21 cellular contexts compared by ENCODE assay signal in the genomic region with DNA sequence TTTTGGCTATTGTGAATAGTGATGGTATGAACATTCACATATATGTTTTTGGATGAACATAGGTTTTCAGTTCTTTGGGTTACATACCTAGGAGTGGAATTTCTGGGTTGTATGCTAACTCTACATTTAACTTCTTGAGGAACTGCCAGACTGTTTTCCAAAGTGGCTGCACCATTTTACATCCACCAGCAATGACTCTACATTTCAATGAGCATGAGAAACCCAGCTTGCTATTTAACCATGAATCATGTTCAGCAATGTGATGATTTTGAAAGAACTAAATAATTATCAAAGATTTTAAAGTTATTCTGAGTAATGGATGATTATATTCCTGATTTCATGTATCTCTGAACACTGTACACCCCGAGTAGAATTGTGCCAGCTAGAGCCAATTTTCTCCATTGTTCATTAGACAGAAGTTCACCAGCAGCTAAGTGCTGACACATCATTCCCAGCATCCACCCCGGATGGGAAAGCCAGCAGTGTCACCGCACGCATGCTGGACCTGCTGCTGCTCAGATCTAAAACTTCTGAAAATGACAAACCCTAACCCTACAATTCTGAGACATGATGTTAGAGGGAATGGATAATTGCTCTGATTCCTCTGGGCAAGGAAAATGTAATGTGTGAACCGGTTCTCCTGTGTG. TPM values are rescaled to one million over a fixed set of nuclear protein-coding genes. Genes with fewer than 3 reads are reported as not detected.
DNase-seq lines count a peak whose midpoint lies in the region; ATAC-seq and TF ChIP-seq lines count a peak whose summit lies in the region.
"Had no signal": no experiment of that assay in that cellular context is flagged by ENCODE, and none has a peak within 500 bp of the region (broad histone marks: within the 10 kb centered on the region; RNA-seq: fewer than 3 reads in every experiment).

No MANE protein-coding gene starts in this region.

- 68% methylated on average over 5 of the region's 5 CpGs for WGBS in SK-N-SH (ENCODE audit: low lambda C conversion rate)

- intact Hi-C loops in vagina (cut with DNase I): no loop called here

- H3K36me3 ChIP-seq in SK-N-SH (replicated peaks in 1 of 2; ENCODE audit: control insufficient read depth in 1 of 2, insufficient read depth in 2 of 2, low read length in 1 of 2) (no peaks in the 10 kb centered on the region), skeletal muscle satellite cell (ENCODE audit: insufficient read depth, low read length) (no peaks in the 10 kb centered on the region), vagina (no peaks in the 10 kb centered on the region)
- H3K36me3 ChIP-seq: cardiac muscle cell, gastrocnemius medialis, SJSA1, thyroid gland, WERI-Rb-1 had no signal

- POLR2A ChIA-PET in SK-N-SH (lab: Yijun Ruan, JAX): no interaction called here

- H2AFZ ChIP-seq in SK-N-SH (ENCODE audit: low read depth): no peak overlapping the region

- DNase-seq in GM03348 (ENCODE audit: low spot score) (peak; percentile 35), SK-N-SH (peak; percentile 16), fibroblast of gingiva (ENCODE audit: low read depth) (peak; percentile 6), vagina (ENCODE audit: extremely low spot score in 2 of 2) (no peak), left lobe of liver (ENCODE audit: low spot score) (no peak)
- DNase-seq: activated CD8-positive, alpha-beta memory T cell treated with anti-CD3 and anti-CD28 coated beads, Interleukin-2, amount 50 U/mL, for 48 hours; activated effector memory CD4-positive, alpha-beta T cell treated with anti-CD3 and anti-CD28 coated beads, Interleukin-2, amount 50 U/mL, for 16 hours; Caco-2; dermis blood vessel endothelial cell; gastrocnemius medialis; kidney; NCI-H1694 treated with DMSO at 0.1 percent for 48 hours; stimulated activated naive CD4-positive, alpha-beta T cell; thyroid gland; WERI-Rb-1 had no signal

- peak overlapping the region; percentile 32; the same call in 1 of the 2 replicates for H3K4me2 ChIP-seq in SK-N-SH
- peak overlapping the region; percentile 50 for H3K4me2 ChIP-seq in skeletal muscle satellite cell (ENCODE audit: low read length)

- no peak for TF ChIP-seq POLR2A in vagina (IDR thresholded peaks at IDR 0.05)

- CTCF ChIA-PET in SK-N-SH (lab: Yijun Ruan, JAX): interaction anchor here (0.8 to 1.7 kb wide), 2 partner anchors 9 to 19 kb away, joined by 3 to 4 read pairs; no protein-coding TSS in a partner anchor

- TF ChIP-seq EP300 in SK-N-SH (IDR thresholded peaks at IDR 0.05; ENCODE audit: borderline replicate concordance in 1 of 2, low read depth in 1 of 2, low read length in 1 of 2): no peak

- no peak overlapping the region for H3K4me3 ChIP-seq in SK-N-SH (ENCODE audit: low read depth in 2 of 2, low read length in 1 of 2)
- H3K4me3 ChIP-seq in skeletal muscle satellite cell (ENCODE audit: low read length): no peak overlapping the region
- H3K4me3 ChIP-seq in vagina: no peak overlapping the region
- H3K4me3 ChIP-seq: cardiac muscle cell, gastrocnemius medialis, SJSA1, thyroid gland had no signal

- no peak for TF ChIP-seq RAD21 in SK-N-SH (IDR thresholded peaks at IDR 0.05; ENCODE audit: low read length)

- no peak for ATAC-seq in left lobe of liver
- no peak for ATAC-seq in HG02840 (IDR thresholded peaks at IDR 0.05; ENCODE audit: low FRiP score, unreplicated experiment)
- ATAC-seq: gastrocnemius medialis, sciatic nerve had no signal

- H3K27me3 ChIP-seq in SK-N-SH (ENCODE audit: insufficient read depth) (no peaks in the 10 kb centered on the region), skeletal muscle satellite cell (ENCODE audit: control insufficient read depth, insufficient read depth, low read length) (no peaks in the 10 kb centered on the region), vagina (no peaks in the 10 kb centered on the region)
- H3K27me3 ChIP-seq: gastrocnemius medialis, SJSA1, thyroid gland had no signal

- H3K79me2 ChIP-seq in SK-N-SH (ENCODE audit: insufficient read depth): no peaks in the 10 kb centered on the region

- H3K4me1 ChIP-seq in SK-N-SH (ENCODE audit: control insufficient read depth in 1 of 2, insufficient read depth in 2 of 2, low read depth in 1 of 2, low read length in 1 of 2) (peaks cover 2 to 13% of the 10 kb centered on the region in 2 experiments; a peak in 3 of 4 replicates), skeletal muscle satellite cell (ENCODE audit: control insufficient read depth, insufficient read depth, low read length) (peaks cover 17% of the 10 kb centered on the region), vagina (no peaks in the 10 kb centered on the region)
- H3K4me1 ChIP-seq: Caco-2, thyroid gland had no signal

- TF ChIP-seq CTCF in SK-N-SH (IDR thresholded peaks at IDR 0.05) (no peak), vagina (IDR thresholded peaks at IDR 0.05) (no peak)

- H3K27ac ChIP-seq in SK-N-SH (ENCODE audit: low read depth in 2 of 2, low read length in 1 of 2) (peak overlapping the region in 1 of 2 experiments; percentile 25; a peak in 1 of 4 replicates), vagina (no peak overlapping the region)
- H3K27ac ChIP-seq: cardiac muscle cell, gastrocnemius medialis, HL-60, SJSA1, thyroid gland, WERI-Rb-1 had no signal

- no peaks in the 10 kb centered on the region for H3K9me2 ChIP-seq in SK-N-SH

- no peak overlapping the region for H3K9ac ChIP-seq in SK-N-SH
- no peak overlapping the region for H3K9ac ChIP-seq in skeletal muscle satellite cell (ENCODE audit: low read depth, low read length)

- peaks cover 6% of the 10 kb centered on the region for H3F3A ChIP-seq in SK-N-SH (replicated peaks; ENCODE audit: insufficient read depth)

- H3K9me3 ChIP-seq in SK-N-SH (no peaks in the 10 kb centered on the region), skeletal muscle satellite cell (replicated peaks; ENCODE audit: low read length) (no peaks in the 10 kb centered on the region), vagina (no peaks in the 10 kb centered on the region)
- H3K9me3 ChIP-seq: Caco-2, gastrocnemius medialis, SJSA1, thyroid gland had no signal

- H4K20me1 ChIP-seq in SK-N-SH (ENCODE audit: insufficient read depth): no peaks in the 10 kb centered on the region

TF ChIP-seq in SK-N-SH, 30 proteins besides CTCF, POLR2A, EP300 and RAD21:
- TF ChIP-seq RCOR1 (IDR thresholded peaks at IDR 0.05; ENCODE audit: low read length): no peak
- TF ChIP-seq SMC3 (IDR thresholded peaks at IDR 0.05; ENCODE audit: low read depth, low read length): no peak
- TF ChIP-seq, protein P1, sequence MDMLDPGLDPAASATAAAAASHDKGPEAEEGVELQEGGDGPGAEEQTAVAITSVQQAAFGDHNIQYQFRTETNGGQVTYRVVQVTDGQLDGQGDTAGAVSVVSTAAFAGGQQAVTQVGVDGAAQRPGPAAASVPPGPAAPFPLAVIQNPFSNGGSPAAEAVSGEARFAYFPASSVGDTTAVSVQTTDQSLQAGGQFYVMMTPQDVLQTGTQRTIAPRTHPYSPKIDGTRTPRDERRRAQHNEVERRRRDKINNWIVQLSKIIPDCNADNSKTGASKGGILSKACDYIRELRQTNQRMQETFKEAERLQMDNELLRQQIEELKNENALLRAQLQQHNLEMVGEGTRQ (IDR thresholded peaks at IDR 0.05; ENCODE audit: borderline replicate concordance, low read depth, low read length): no peak
TF ChIP-seq in SK-N-SH: peak in this region for 0.

RNA-seq across cellular contexts. Expression of gene ANAPC5, which starts 13.3 kb away (rescaled TPM):
- 110 and 158 TPM in 2 replicates for polyA plus RNA-seq in SK-N-SH (2012; rRNA removed)
- 78.2 and 95.2 TPM in 2 replicates for polyA plus RNA-seq in SK-N-SH (2012; cell fraction: cytosol; rRNA removed)
- polyA plus RNA-seq in SK-N-SH (2012; cell fraction: nucleus; rRNA removed): 388 and 449 TPM in 2 replicates
- 145 and 165 TPM in 2 replicates for total RNA-seq in skeletal muscle satellite cell (2012; rRNA removed)
- total RNA-seq in vagina: 143 TPM
- total RNA-seq in left lobe of liver: 43.4 TPM

RNA-seq across cellular contexts. Expression of gene RNF34, which starts 34.4 kb away (rescaled TPM):
- 28.7 and 29.4 TPM in 2 replicates for polyA plus RNA-seq in SK-N-SH (2012; rRNA removed)
- polyA plus RNA-seq in SK-N-SH (2012; cell fraction: cytosol; rRNA removed): 26.7 and 29.0 TPM in 2 replicates
- polyA plus RNA-seq in SK-N-SH (2012; cell fraction: nucleus; rRNA removed): 55.4 and 56.0 TPM in 2 replicates
- total RNA-seq in skeletal muscle satellite cell (2012; rRNA removed): 35.4 and 36.0 TPM in 2 replicates
- 30.2 TPM for total RNA-seq in vagina
- 9.9 TPM for total RNA-seq in left lobe of liver

Comparison
In these comparisons a context has a peak if more than half of its experiments do, and no peak if none do; other contexts are left out.
1. DNase-seq: peak in GM03348 (single experiment), SK-N-SH (single experiment) and fibroblast of gingiva (single experiment); none in vagina (0 of 2) and left lobe of liver (single experiment).